Comparison of ENCODE assay signal across 14 cellular contexts in genomic region chr1:244655186-244655585, GRCh38. TPM values are rescaled to one million over a fixed set of nuclear protein-coding genes. Genes with fewer than 3 reads are reported as not detected.
DNase-seq lines count a peak whose midpoint lies in the region; ATAC-seq, FAIRE-seq and TF ChIP-seq lines count a peak whose summit lies in the region.
"Had no signal": no experiment of that assay in that cellular context is flagged by ENCODE, and none has a peak within 500 bp of the region (broad histone marks: within the 10 kb centered on the region; RNA-seq: fewer than 3 reads in every experiment).

No MANE protein-coding gene starts in this region.

- FAIRE-seq in A549 (lab: Jason Lieb, UNC), result no peak
- FAIRE-seq in keratinocyte (lab: Jason Lieb, UNC), result no peak
- FAIRE-seq: GM12892, pancreas had no signal

- no peak for TF ChIP-seq CTCF in A549 (IDR thresholded peaks at IDR 0.05)
- no peak for TF ChIP-seq CTCF in HEK293 (tag by site-specific recombination; IDR thresholded peaks at IDR 0.05)
- no peak for TF ChIP-seq CTCF in keratinocyte (optimal IDR thresholded peaks at IDR 0.05 in 1 of 3, IDR thresholded peaks at IDR 0.05 in 1 of 3, conservative IDR thresholded peaks at IDR 0.05 in 1 of 3; ENCODE audit: extremely low read depth in 1 of 3, insufficient read depth in 2 of 3, low read length in 3 of 3)
- no peak for TF ChIP-seq CTCF in suprapubic skin (IDR thresholded peaks at IDR 0.05)

- H3K4me2 ChIP-seq in A549 (peak overlapping the region; percentile 86), keratinocyte (ENCODE audit: control insufficient read depth, extremely low read depth, insufficient read depth, low read depth, low read length) (peak overlapping the region; percentile 77)

- H3K4me1 ChIP-seq in A549 (peaks cover 20% of the 10 kb centered on the region), HEK293 (ENCODE audit: control insufficient read depth, insufficient read depth, low read length) (peaks cover 11% of the 10 kb centered on the region; the same call in 1 of the 2 replicates), adipocyte (ENCODE audit: control insufficient read depth, insufficient read depth, low read length) (peaks cover 29% of the 10 kb centered on the region), keratinocyte (ENCODE audit: control insufficient read depth, extremely low read depth, insufficient read depth, low read length) (peaks cover 8% of the 10 kb centered on the region), suprapubic skin (peaks cover 31% of the 10 kb centered on the region)

- DNase-seq in A549 (ENCODE audit: low read depth in 1 of 2, low spot score in 1 of 2), result no peak
- DNase-seq in adipocyte (ENCODE audit: low read depth), result no peak
- DNase-seq in keratinocyte (ENCODE audit: low read depth, low spot score), result no peak
- DNase-seq in suprapubic skin (ENCODE audit: low spot score in 2 of 2), result no peak
- no peak for DNase-seq in SKM-1 treated with dmso at 0.1 percent for 144 hours (lab: John Stamatoyannopoulos, UW; ENCODE audit: unreplicated experiment)
- DNase-seq: activated T-cell treated with anti-CD3 and anti-CD28 coated beads for 4 hours, DMS53, pancreas, WERI-Rb-1 had no signal

- no peaks in the 10 kb centered on the region for H3K9me1 ChIP-seq in keratinocyte (ENCODE audit: control insufficient read depth, extremely low read depth, insufficient read depth, low read length)

- no peak for ATAC-seq in A549
- no peak for ATAC-seq in GM18909 (IDR thresholded peaks at IDR 0.05; ENCODE audit: poor library complexity, unreplicated experiment)
- no peak for ATAC-seq in HG03135 (IDR thresholded peaks at IDR 0.05; ENCODE audit: unreplicated experiment)
- ATAC-seq: pancreas had no signal

- CTCF ChIA-PET in A549 (lab: Yijun Ruan, JAX) (interaction anchor here (1.7 kb wide), 1 partner anchor 142 kb away, joined by 7 read pairs; no protein-coding TSS in a partner anchor), HEK293 (lab: Yijun Ruan, JAX) (interaction anchor here (1.0 to 1.2 kb wide), 2 partner anchors 10 to 141 kb away, joined by 3 read pairs; no protein-coding TSS in a partner anchor)

- POLR2A ChIA-PET in A549 (lab: Yijun Ruan, JAX) (no interaction called here), HEK293 (lab: Yijun Ruan, JAX) (interaction anchor here (1.2 kb wide), 1 partner anchor 104 kb away, joined by 4 read pairs; no protein-coding TSS in a partner anchor)

- H3K27ac ChIP-seq in A549 (no peak overlapping the region), HEK293 (ENCODE audit: extremely low read depth, low read depth, low read length) (no peak overlapping the region), keratinocyte (ENCODE audit: control insufficient read depth, insufficient read depth, low read length) (no peak overlapping the region), suprapubic skin (no peak overlapping the region)
- H3K27ac ChIP-seq: pancreas, SJSA1, WERI-Rb-1 had no signal

- H3K27me3 ChIP-seq in adipocyte (replicated peaks; ENCODE audit: control insufficient read depth, insufficient read depth, low read length) (no peaks in the 10 kb centered on the region), keratinocyte (ENCODE audit: control insufficient read depth, extremely low read depth, insufficient read depth, low read length) (no peaks in the 10 kb centered on the region), suprapubic skin (no peaks in the 10 kb centered on the region)
- H3K27me3 ChIP-seq: pancreas, SJSA1 had no signal

- dilution Hi-C loops in keratinocyte (cut with MboI; ENCODE audit: extremely low pct_ligation_motif_present, low sequenced_read_pairs), result no loop called here

- TF ChIP-seq POLR2A in A549 (IDR thresholded peaks at IDR 0.05; ENCODE audit: low read length) (no peak), suprapubic skin (IDR thresholded peaks at IDR 0.05) (no peak)

- H3K9me3 ChIP-seq in A549 (no peaks in the 10 kb centered on the region), HEK293 (ENCODE audit: control insufficient read depth, insufficient read depth, low read depth, low read length) (no peaks in the 10 kb centered on the region), adipocyte (ENCODE audit: control insufficient read depth, low read length) (no peaks in the 10 kb centered on the region), keratinocyte (ENCODE audit: control insufficient read depth, low read depth, low read length) (no peaks in the 10 kb centered on the region), suprapubic skin (no peaks in the 10 kb centered on the region)
- H3K9me3 ChIP-seq: pancreas, SJSA1 had no signal

- peaks cover 66% of the 10 kb centered on the region for H3K79me2 ChIP-seq in keratinocyte (ENCODE audit: control insufficient read depth, insufficient read depth, low read length)

- H3K4me3 ChIP-seq in A549 (no peak overlapping the region), HEK293 (ENCODE audit: low read depth, low read length) (peak overlapping the region; percentile 60; the same call in 1 of the 2 replicates), adipocyte (ENCODE audit: low read length) (peak overlapping the region; percentile 97), keratinocyte (ENCODE audit: control insufficient read depth in 2 of 3, extremely low read depth in 1 of 3, insufficient read depth in 2 of 3, low read depth in 1 of 3, low read length in 3 of 3) (peak overlapping the region in 1 of 3 experiments; percentile 95), suprapubic skin (no peak overlapping the region)
- H3K4me3 ChIP-seq: pancreas had no signal

- TF ChIP-seq EP300 in A549 (IDR thresholded peaks at IDR 0.05) (no peak), suprapubic skin (IDR thresholded peaks at IDR 0.05) (no peak)

- peaks cover 3 to 22% of the 10 kb centered on the region in 2 experiments; a peak in 2 of 3 replicates for H3K36me3 ChIP-seq in HEK293 (ENCODE audit: control insufficient read depth in 2 of 2, insufficient read depth in 1 of 2, low read length in 2 of 2)
- peaks cover 10% of the 10 kb centered on the region for H3K36me3 ChIP-seq in adipocyte (ENCODE audit: control insufficient read depth, insufficient read depth, low read length, severe bottlenecking)
- H3K36me3 ChIP-seq in keratinocyte (ENCODE audit: control insufficient read depth in 2 of 2, extremely low read depth in 1 of 2, insufficient read depth in 2 of 2, low read length in 2 of 2), result peaks cover 4% of the 10 kb centered on the region in 2 experiments
- H3K36me3 ChIP-seq in suprapubic skin, result no peaks in the 10 kb centered on the region
- H3K36me3 ChIP-seq: pancreas had no signal

- no peak for TF ChIP-seq RAD21 in A549 (conservative IDR thresholded peaks at IDR 0.05 in 1 of 2, IDR thresholded peaks at IDR 0.05 in 1 of 2)

- H3K9ac ChIP-seq in adipocyte (ENCODE audit: low read length) (no peak overlapping the region), keratinocyte (ENCODE audit: control insufficient read depth, extremely low read depth, insufficient read depth, low read length) (no peak overlapping the region)

- peaks cover 4% of the 10 kb centered on the region for H4K20me1 ChIP-seq in keratinocyte (ENCODE audit: control insufficient read depth, extremely low read depth, insufficient read depth, low read length)

- whole genome bisulfite sequencing in A549 (ENCODE audit: missing lambda C conversion rate), result 96% methylated on average over 1 of the region's 1 CpG
- WGBS in suprapubic skin, result 92% methylated on average over 1 of the region's 1 CpG

- H2AFZ ChIP-seq in keratinocyte (ENCODE audit: control insufficient read depth, low read length), result no peak overlapping the region

TF ChIP-seq in A549, 52 proteins besides CTCF, POLR2A, EP300 and RAD21:
- no peak for TF ChIP-seq FOXS1 (CRISPR knock-in tag; IDR thresholded peaks at IDR 0.05)
- TF ChIP-seq POLR2AphosphoS2 (conservative IDR thresholded peaks at IDR 0.05; ENCODE audit: low read length), result no peak

TF ChIP-seq in HEK293, 187 proteins besides CTCF, POLR2A, EP300 and RAD21:
- TF ChIP-seq ZNF514 (tag by site-specific recombination; IDR thresholded peaks at IDR 0.05) (no peak), ZNF660 (tag by site-specific recombination; IDR thresholded peaks at IDR 0.05) (peak; percentile 99)
TF ChIP-seq in HEK293: peak in this region for 1.

RNA-seq across cellular contexts. Expression of gene DESI2, which starts 2.3 kb away (rescaled TPM):
- polyA plus RNA-seq in A549 (2011; rRNA removed), result 48.4 and 57.8 TPM in 2 replicates
- 12.7 and 15.5 TPM in 2 replicates for polyA plus RNA-seq in A549 (2012; cell fraction: cytosol; rRNA removed)
- polyA plus RNA-seq in A549 (2012; cell fraction: nucleus; rRNA removed), result 10.3 and 11.8 TPM in 2 replicates
- polyA plus RNA-seq in A549 (2017; fragmentation: RNase III; extraction: RNeasy Plus Mini Kit Qiagen cat#74134 plus additional on column Dnase treatment), result 27.4 to 29.3 TPM (median 28.0 TPM) in 3 replicates
- polyA minus RNA-seq in A549 (2011; rRNA and poly(A)+ RNA removed), result 30.8 and 32.2 TPM in 2 replicates
- 22.8 to 33.9 TPM (median 23.0 TPM) in 3 replicates for polyA plus RNA-seq in keratinocyte
- polyA plus RNA-seq in keratinocyte (2011; ENCODE audit: low read depth), result 7.8 TPM
- 18.4 and 37.0 TPM in 2 replicates for polyA plus RNA-seq in keratinocyte (2011; cell fraction: cytosol; rRNA removed)
- 16.4 and 16.6 TPM in 2 replicates for polyA plus RNA-seq in keratinocyte (2011; cell fraction: nucleus; rRNA removed)
- polyA plus RNA-seq in keratinocyte (2012; ENCODE audit: low replicate concordance), result 18.5 and 23.3 TPM in 2 replicates
- polyA minus RNA-seq in keratinocyte, result 9.7 to 40.2 TPM (median 30.9 TPM) in 3 replicates
- polyA minus RNA-seq in keratinocyte (2011; cell fraction: cytosol; rRNA and poly(A)+ RNA removed), result 24.4 TPM
- 10.0 and 19.8 TPM in 2 replicates for polyA minus RNA-seq in keratinocyte (2011; cell fraction: nucleus; rRNA and poly(A)+ RNA removed)
- total RNA-seq in suprapubic skin, result 10 to 100 TPM; 24.0 to 31.6 (median 30.2) TPM

Comparison
In these comparisons a context has a peak if more than half of its experiments do, and no peak if none do; other contexts are left out.
1. H3K4me3 ChIP-seq: peak in HEK293 (single experiment) and adipocyte (single experiment); none in A549 (single experiment) and suprapubic skin (single experiment).